Comparison of ENCODE assay signal across 1 cellular context in the genomic region with DNA sequence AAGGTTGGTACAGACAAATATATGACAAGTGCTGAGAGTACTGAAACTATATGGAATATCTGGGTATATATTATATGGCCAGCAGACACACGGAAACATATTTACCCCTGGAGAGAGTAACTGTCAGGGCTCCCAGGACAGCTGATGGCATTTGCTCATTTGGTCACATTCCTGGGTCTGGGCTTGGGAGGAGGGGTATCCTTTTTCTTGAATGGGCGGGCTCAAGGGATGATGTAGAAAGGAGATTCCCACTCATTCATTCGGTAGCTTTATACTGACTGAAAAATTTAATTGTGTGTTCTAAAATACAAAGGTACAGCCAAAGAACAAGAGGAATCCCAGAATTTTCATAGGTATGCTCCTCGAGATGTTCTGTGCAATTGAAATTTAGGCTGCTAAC.
TF ChIP-seq lines count a peak whose summit lies in the region.

No MANE protein-coding gene starts in this region.

TF ChIP-seq in GM23338, 12 proteins besides CTCF, POLR2A, EP300 and RAD21:
- TF ChIP-seq, protein P1, sequence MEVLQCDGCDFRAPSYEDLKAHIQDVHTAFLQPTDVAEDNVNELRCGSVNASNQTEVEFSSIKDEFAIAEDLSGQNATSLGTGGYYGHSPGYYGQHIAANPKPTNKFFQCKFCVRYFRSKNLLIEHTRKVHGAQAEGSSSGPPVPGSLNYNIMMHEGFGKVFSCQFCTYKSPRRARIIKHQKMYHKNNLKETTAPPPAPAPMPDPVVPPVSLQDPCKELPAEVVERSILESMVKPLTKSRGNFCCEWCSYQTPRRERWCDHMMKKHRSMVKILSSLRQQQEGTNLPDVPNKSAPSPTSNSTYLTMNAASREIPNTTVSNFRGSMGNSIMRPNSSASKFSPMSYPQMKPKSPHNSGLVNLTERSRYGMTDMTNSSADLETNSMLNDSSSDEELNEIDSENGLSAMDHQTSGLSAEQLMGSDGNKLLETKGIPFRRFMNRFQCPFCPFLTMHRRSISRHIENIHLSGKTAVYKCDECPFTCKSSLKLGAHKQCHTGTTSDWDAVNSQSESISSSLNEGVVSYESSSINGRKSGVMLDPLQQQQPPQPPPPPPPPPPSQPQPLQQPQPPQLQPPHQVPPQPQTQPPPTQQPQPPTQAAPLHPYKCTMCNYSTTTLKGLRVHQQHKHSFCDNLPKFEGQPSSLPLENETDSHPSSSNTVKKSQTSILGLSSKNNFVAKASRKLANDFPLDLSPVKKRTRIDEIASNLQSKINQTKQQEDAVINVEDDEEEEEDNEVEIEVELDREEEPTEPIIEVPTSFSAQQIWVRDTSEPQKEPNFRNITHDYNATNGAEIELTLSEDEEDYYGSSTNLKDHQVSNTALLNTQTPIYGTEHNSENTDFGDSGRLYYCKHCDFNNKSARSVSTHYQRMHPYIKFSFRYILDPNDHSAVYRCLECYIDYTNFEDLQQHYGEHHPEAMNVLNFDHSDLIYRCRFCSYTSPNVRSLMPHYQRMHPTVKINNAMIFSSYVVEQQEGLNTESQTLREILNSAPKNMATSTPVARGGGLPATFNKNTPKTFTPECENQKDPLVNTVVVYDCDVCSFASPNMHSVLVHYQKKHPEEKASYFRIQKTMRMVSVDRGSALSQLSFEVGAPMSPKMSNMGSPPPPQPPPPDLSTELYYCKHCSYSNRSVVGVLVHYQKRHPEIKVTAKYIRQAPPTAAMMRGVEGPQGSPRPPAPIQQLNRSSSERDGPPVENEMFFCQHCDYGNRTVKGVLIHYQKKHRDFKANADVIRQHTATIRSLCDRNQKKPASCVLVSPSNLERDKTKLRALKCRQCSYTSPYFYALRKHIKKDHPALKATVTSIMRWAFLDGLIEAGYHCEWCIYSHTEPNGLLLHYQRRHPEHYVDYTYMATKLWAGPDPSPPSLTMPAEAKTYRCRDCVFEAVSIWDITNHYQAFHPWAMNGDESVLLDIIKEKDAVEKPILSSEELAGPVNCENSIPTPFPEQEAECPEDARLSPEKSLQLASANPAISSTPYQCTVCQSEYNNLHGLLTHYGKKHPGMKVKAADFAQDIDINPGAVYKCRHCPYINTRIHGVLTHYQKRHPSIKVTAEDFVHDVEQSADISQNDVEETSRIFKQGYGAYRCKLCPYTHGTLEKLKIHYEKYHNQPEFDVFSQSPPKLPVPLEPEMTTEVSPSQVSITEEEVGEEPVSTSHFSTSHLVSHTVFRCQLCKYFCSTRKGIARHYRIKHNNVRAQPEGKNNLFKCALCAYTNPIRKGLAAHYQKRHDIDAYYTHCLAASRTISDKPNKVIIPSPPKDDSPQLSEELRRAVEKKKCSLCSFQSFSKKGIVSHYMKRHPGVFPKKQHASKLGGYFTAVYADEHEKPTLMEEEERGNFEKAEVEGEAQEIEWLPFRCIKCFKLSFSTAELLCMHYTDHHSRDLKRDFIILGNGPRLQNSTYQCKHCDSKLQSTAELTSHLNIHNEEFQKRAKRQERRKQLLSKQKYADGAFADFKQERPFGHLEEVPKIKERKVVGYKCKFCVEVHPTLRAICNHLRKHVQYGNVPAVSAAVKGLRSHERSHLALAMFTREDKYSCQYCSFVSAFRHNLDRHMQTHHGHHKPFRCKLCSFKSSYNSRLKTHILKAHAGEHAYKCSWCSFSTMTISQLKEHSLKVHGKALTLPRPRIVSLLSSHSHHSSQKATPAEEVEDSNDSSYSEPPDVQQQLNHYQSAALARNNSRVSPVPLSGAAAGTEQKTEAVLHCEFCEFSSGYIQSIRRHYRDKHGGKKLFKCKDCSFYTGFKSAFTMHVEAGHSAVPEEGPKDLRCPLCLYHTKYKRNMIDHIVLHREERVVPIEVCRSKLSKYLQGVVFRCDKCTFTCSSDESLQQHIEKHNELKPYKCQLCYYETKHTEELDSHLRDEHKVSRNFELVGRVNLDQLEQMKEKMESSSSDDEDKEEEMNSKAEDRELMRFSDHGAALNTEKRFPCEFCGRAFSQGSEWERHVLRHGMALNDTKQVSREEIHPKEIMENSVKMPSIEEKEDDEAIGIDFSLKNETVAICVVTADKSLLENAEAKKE (CRISPR knock-in tag; IDR thresholded peaks at IDR 0.05), result no peak
- no peak for TF ChIP-seq STAT1 (IDR thresholded peaks at IDR 0.05; ENCODE audit: unreplicated experiment)
- TF ChIP-seq, protein P2, sequence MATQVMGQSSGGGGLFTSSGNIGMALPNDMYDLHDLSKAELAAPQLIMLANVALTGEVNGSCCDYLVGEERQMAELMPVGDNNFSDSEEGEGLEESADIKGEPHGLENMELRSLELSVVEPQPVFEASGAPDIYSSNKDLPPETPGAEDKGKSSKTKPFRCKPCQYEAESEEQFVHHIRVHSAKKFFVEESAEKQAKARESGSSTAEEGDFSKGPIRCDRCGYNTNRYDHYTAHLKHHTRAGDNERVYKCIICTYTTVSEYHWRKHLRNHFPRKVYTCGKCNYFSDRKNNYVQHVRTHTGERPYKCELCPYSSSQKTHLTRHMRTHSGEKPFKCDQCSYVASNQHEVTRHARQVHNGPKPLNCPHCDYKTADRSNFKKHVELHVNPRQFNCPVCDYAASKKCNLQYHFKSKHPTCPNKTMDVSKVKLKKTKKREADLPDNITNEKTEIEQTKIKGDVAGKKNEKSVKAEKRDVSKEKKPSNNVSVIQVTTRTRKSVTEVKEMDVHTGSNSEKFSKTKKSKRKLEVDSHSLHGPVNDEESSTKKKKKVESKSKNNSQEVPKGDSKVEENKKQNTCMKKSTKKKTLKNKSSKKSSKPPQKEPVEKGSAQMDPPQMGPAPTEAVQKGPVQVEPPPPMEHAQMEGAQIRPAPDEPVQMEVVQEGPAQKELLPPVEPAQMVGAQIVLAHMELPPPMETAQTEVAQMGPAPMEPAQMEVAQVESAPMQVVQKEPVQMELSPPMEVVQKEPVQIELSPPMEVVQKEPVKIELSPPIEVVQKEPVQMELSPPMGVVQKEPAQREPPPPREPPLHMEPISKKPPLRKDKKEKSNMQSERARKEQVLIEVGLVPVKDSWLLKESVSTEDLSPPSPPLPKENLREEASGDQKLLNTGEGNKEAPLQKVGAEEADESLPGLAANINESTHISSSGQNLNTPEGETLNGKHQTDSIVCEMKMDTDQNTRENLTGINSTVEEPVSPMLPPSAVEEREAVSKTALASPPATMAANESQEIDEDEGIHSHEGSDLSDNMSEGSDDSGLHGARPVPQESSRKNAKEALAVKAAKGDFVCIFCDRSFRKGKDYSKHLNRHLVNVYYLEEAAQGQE (IDR thresholded peaks at IDR 0.05; ENCODE audit: unreplicated experiment), result no peak
- TF ChIP-seq NANOG (IDR thresholded peaks at IDR 0.05; ENCODE audit: borderline replicate concordance), result no peak
- no peak for TF ChIP-seq CREB1 (CRISPR knock-in tag; IDR thresholded peaks at IDR 0.05; ENCODE audit: low read depth)
- TF ChIP-seq EZH2phosphoT487 (IDR thresholded peaks at IDR 0.05; ENCODE audit: unreplicated experiment), result no peak
- TF ChIP-seq POLR2AphosphoS5 (IDR thresholded peaks at IDR 0.05; ENCODE audit: low read depth), result no peak
- TF ChIP-seq JUNB (IDR thresholded peaks at IDR 0.05; ENCODE audit: unreplicated experiment), result no peak
- TF ChIP-seq EZH2 (IDR thresholded peaks at IDR 0.05; ENCODE audit: low read depth, unreplicated experiment), result no peak
- TF ChIP-seq, protein P3, sequence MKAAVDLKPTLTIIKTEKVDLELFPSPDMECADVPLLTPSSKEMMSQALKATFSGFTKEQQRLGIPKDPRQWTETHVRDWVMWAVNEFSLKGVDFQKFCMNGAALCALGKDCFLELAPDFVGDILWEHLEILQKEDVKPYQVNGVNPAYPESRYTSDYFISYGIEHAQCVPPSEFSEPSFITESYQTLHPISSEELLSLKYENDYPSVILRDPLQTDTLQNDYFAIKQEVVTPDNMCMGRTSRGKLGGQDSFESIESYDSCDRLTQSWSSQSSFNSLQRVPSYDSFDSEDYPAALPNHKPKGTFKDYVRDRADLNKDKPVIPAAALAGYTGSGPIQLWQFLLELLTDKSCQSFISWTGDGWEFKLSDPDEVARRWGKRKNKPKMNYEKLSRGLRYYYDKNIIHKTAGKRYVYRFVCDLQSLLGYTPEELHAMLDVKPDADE (IDR thresholded peaks at IDR 0.05), result no peak
- TF ChIP-seq ZNF331 (CRISPR knock-in tag; IDR thresholded peaks at IDR 0.05; ENCODE audit: low read depth), result no peak
- no peak for TF ChIP-seq ZNF114 (CRISPR knock-in tag; IDR thresholded peaks at IDR 0.05)
